In the genomic region with DNA sequence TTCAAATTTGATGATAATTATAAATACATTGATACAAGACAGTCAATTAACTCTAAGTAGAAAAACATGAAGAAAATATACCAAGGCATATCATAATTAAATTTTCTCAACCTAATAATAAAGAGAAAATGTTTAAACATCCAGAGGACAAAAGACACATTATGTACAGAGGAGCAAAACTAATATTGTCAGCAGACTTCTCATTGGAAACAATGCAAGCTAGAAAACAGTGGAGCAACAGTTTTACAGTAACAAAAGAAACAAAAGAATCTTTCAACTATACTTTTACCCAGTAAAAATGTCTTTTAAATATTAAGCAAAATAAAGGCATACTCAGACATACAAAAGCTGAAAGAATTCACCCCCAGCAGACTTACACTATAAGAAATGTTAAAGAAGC, we compare ENCODE assay signal across 36 cellular contexts.
A peak's percentile ranks its signal among the peaks of the same experiment; 100 is the strongest.
DNase-seq lines count a peak whose midpoint lies in the region; ATAC-seq, FAIRE-seq and TF ChIP-seq lines count a peak whose summit lies in the region.
"Had no signal": no experiment of that assay in that cellular context is flagged by ENCODE, and none has a peak within 500 bp of the region (broad histone marks: within the 10 kb centered on the region; RNA-seq: fewer than 3 reads in every experiment).

No MANE protein-coding gene starts in this region.

- H3K27me3 ChIP-seq in HepG2 (ENCODE audit: control insufficient read depth in 1 of 2, insufficient read depth in 2 of 2, low read length in 2 of 2) (no peaks in the 10 kb centered on the region), right lobe of liver (no peaks in the 10 kb centered on the region), GM12878 (replicated peaks in 1 of 2; ENCODE audit: control insufficient read depth in 2 of 2, insufficient read depth in 2 of 2, low read length in 1 of 2) (no peaks in the 10 kb centered on the region)
- H3K27me3 ChIP-seq: BE2C; BLaER1; BLaER1 treated with 17β-estradiol and CSF1 and Interleukin-3, amounts not matched to agents 10 nM and 100 nM had no signal

- CTCF ChIA-PET in HepG2 (lab: Yijun Ruan, JAX; ENCODE audit: low intra/inter-chr PET ratio, low total read pairs) (no interaction called here), WTC11 (lab: Charles Lee) (interaction anchor here (0.6 kb wide), 1 partner anchor 303 kb away, joined by 3 read pairs; no protein-coding TSS in a partner anchor), GM12878 (lab: Yijun Ruan, JAX) (interaction anchor here (0.7 to 1.9 kb wide), 3 partner anchors 11 to 176 kb away, joined by 3 to 4 read pairs (median 4); no protein-coding TSS in a partner anchor)

- in situ Hi-C loops in HepG2 (cut with HindIII; ENCODE audit: extremely low pct_ligation_motif_present, low pct_unique_long_range_greater_than_20kb): no loop called here
- in situ Hi-C loops in GM12878 (cut with MboI): no loop called here

- H3K27ac ChIP-seq in HepG2 (ENCODE audit: extremely low read length, insufficient read depth, low read length) (no peak overlapping the region), right lobe of liver (no peak overlapping the region), GM12878 (ENCODE audit: control insufficient read depth, insufficient read depth) (no peak overlapping the region)
- H3K27ac ChIP-seq: 22Rv1; A549; BLaER1; BLaER1 treated with 17β-estradiol and CSF1 and Interleukin-3, amounts not matched to agents 10 nM and 100 nM; C4-2B had no signal

- no peak for ATAC-seq in HepG2
- ATAC-seq in right lobe of liver: no peak
- no peak for ATAC-seq in WTC11
- no peak for ATAC-seq in GM12878
- ATAC-seq: A549; CD8-positive, alpha-beta T cell had no signal

- H3K79me2 ChIP-seq in HepG2 (ENCODE audit: insufficient read depth, low read length) (no peaks in the 10 kb centered on the region), GM12878 (ENCODE audit: control insufficient read depth, insufficient read depth, low read length) (no peaks in the 10 kb centered on the region)

- no peak for TF ChIP-seq CTCF in HepG2 (CRISPR knock-in tag; IDR thresholded peaks at IDR 0.05)
- TF ChIP-seq CTCF in right lobe of liver (IDR thresholded peaks at IDR 0.05): no peak
- TF ChIP-seq CTCF in WTC11 (IDR thresholded peaks at IDR 0.05): no peak
- no peak for TF ChIP-seq CTCF in GM12878 (IDR thresholded peaks at IDR 0.05 in 2 of 3, conservative IDR thresholded peaks at IDR 0.05 in 1 of 3; ENCODE audit: control insufficient read depth in 2 of 3, extremely low read depth in 1 of 3, insufficient read depth in 1 of 3, low read depth in 3 of 3, low read length in 3 of 3)

- TF ChIP-seq POLR2A in HepG2 (IDR thresholded peaks at IDR 0.05; ENCODE audit: insufficient read depth in 1 of 2, low read depth in 2 of 2, low read length in 2 of 2): no peak
- no peak for TF ChIP-seq POLR2A in right lobe of liver (IDR thresholded peaks at IDR 0.05)
- TF ChIP-seq POLR2A in GM12878 (IDR thresholded peaks at IDR 0.05; ENCODE audit: low read depth, low read length): no peak

- H3K36me3 Mint-ChIP-seq in WTC11: peaks cover 3% of the 10 kb centered on the region; the same call in 1 of the 2 replicates
- H3K36me3 Mint-ChIP-seq: CD14-positive monocyte; CD4-positive, alpha-beta memory T cell; CD4-positive, CD25-positive, alpha-beta regulatory T cell; CD8-positive, alpha-beta memory T cell; CD8-positive, alpha-beta T cell had no signal

- FAIRE-seq in HepG2 (lab: Jason Lieb, UNC) (no peak), GM12878 (lab: Jason Lieb, UNC) (no peak), RCC 7860 (lab: Jason Lieb, UNC) (no peak)
- FAIRE-seq: A204.1, A549, D721Med had no signal

- no peaks in the 10 kb centered on the region for H3K27me3 Mint-ChIP-seq in WTC11 (ENCODE audit: low read depth)
- H3K27me3 Mint-ChIP-seq: CD4-positive, CD25-positive, alpha-beta regulatory T cell had no signal

- intact Hi-C loops in HepG2 (cut with micrococcal nuclease; ENCODE audit: unreplicated experiment) (no loop called here), right lobe of liver (cut with DNase I) (no loop called here), GM12878 (cut with micrococcal nuclease; ENCODE audit: unreplicated experiment) (no loop called here)

- no peak overlapping the region for H3K4me2 ChIP-seq in HepG2 (ENCODE audit: low read depth, low read length)
- H3K4me2 ChIP-seq in GM12878 (ENCODE audit: control insufficient read depth, insufficient read depth): no peak overlapping the region
- H3K4me2 ChIP-seq: A549; BLaER1; BLaER1 treated with 17β-estradiol and CSF1 and Interleukin-3, amounts not matched to agents 10 nM and 100 nM had no signal

- SMC1A ChIA-PET in GM12878 (lab: Charles Lee; ENCODE audit: uncharacterized antibody, unreplicated experiment): interaction anchor here (1.4 kb wide), 1 partner anchor 11 kb away, joined by 5 read pairs; no protein-coding TSS in a partner anchor

- H3K9ac ChIP-seq in HepG2 (ENCODE audit: insufficient read depth, low read depth, low read length) (no peak overlapping the region), GM12878 (ENCODE audit: control insufficient read depth, insufficient read depth, low read length) (no peak overlapping the region)
- H3K9ac ChIP-seq: BLaER1; BLaER1 treated with 17β-estradiol and CSF1 and Interleukin-3, amounts not matched to agents 10 nM and 100 nM had no signal

- POLR2A ChIA-PET in HepG2 (lab: Yijun Ruan, JAX): no interaction called here
- POLR2A ChIA-PET in WTC11 (lab: Charles Lee): no interaction called here
- POLR2A ChIA-PET in GM12878 (lab: Charles Lee): no interaction called here

- no peaks in the 10 kb centered on the region for H3K4me1 ChIP-seq in HepG2 (ENCODE audit: insufficient read depth, low read length)
- H3K4me1 ChIP-seq in right lobe of liver: no peaks in the 10 kb centered on the region
- no peaks in the 10 kb centered on the region for H3K4me1 ChIP-seq in GM12878 (ENCODE audit: control insufficient read depth, insufficient read depth, low read length)
- H3K4me1 ChIP-seq: A549; BE2C; BLaER1; BLaER1 treated with 17β-estradiol and CSF1 and Interleukin-3, amounts not matched to agents 10 nM and 100 nM; Caco-2 had no signal

- TF ChIP-seq RAD21 in HepG2 (CRISPR knock-in tag; IDR thresholded peaks at IDR 0.05) (no peak), GM12878 (IDR thresholded peaks at IDR 0.05; ENCODE audit: insufficient read depth, low read depth, low read length) (no peak)

- H3K9me3 ChIP-seq in HepG2 (ENCODE audit: low read length) (peaks cover 7% of the 10 kb centered on the region; the same call in 1 of the 2 replicates), right lobe of liver (peaks cover 0 to 2% (median 0%) of the 10 kb centered on the region in 4 donors), GM12878 (replicated peaks; ENCODE audit: control insufficient read depth, insufficient read depth, low read length) (no peaks in the 10 kb centered on the region)
- H3K9me3 ChIP-seq: A549, BE2C, BLaER1, Caco-2 had no signal

- no peak overlapping the region for H3K4me3 Mint-ChIP-seq in WTC11
- H3K4me3 Mint-ChIP-seq: B cell; CD14-positive monocyte; CD4-positive, alpha-beta memory T cell; CD4-positive, alpha-beta T cell; CD4-positive, CD25-positive, alpha-beta regulatory T cell; CD8-positive, alpha-beta memory T cell; CD8-positive, alpha-beta T cell had no signal

- H3K4me1 Mint-ChIP-seq in WTC11: no peaks in the 10 kb centered on the region
- H3K4me1 Mint-ChIP-seq: B cell; CD14-positive monocyte; CD4-positive, alpha-beta memory T cell; CD4-positive, CD25-positive, alpha-beta regulatory T cell; CD8-positive, alpha-beta memory T cell had no signal

- H3K36me3 ChIP-seq in HepG2 (replicated peaks in 1 of 2; ENCODE audit: control insufficient read depth in 1 of 2, insufficient read depth in 2 of 2, low read length in 2 of 2) (no peaks in the 10 kb centered on the region), right lobe of liver (no peaks in the 10 kb centered on the region), GM12878 (ENCODE audit: control insufficient read depth in 2 of 2, insufficient read depth in 2 of 2, low read length in 1 of 2) (no peaks in the 10 kb centered on the region)
- H3K36me3 ChIP-seq: BE2C; BLaER1; BLaER1 treated with 17β-estradiol and CSF1 and Interleukin-3, amounts not matched to agents 10 nM and 100 nM had no signal

- H3K27ac Mint-ChIP-seq in WTC11: no peak overlapping the region
- H3K27ac Mint-ChIP-seq: B cell; CD14-positive monocyte; CD4-positive, alpha-beta memory T cell; CD4-positive, alpha-beta T cell; CD4-positive, CD25-positive, alpha-beta regulatory T cell; CD8-positive, alpha-beta memory T cell; CD8-positive, alpha-beta T cell had no signal

- peak; percentile 3 for DNase-seq in DMS53 (lab: John Stamatoyannopoulos, UW)
- DNase-seq in DMS53 treated with DMSO at 0.1 percent for 48 hours (lab: John Stamatoyannopoulos, UW; ENCODE audit: unreplicated experiment): no peak
- DNase-seq in HepG2 (ENCODE audit: low spot score): no peak
- no peak for DNase-seq in right lobe of liver
- no peak for DNase-seq in WTC11 (ENCODE audit: low spot score)
- DNase-seq in GM12878 (ENCODE audit: low read depth, low spot score): no peak
- DNase-seq in RCC 7860 (ENCODE audit: low spot score): no peak
- DNase-seq in NCI-H526 treated with DMSO at 0.1 percent for 48 hours (lab: John Stamatoyannopoulos, UW): no peak
- DNase-seq: 8988T; ACHN; AML-193; BE2C; C1 segment of cervical spinal cord; Caco-2; Calu3; CD4-positive, alpha-beta memory T cell; CD4-positive, alpha-beta T cell; CD4-positive, CD25-positive, alpha-beta regulatory T cell; CD8-positive, alpha-beta memory T cell; CD8-positive, alpha-beta T cell; COR-L47; DMS 273 treated with DMSO at 0.1 percent for 48 hours; DMS153; DMS79; DMS79 treated with DMSO at 0.1 percent for 48 hours; DND-41; EL had no signal

- H4K20me1 ChIP-seq in HepG2 (ENCODE audit: insufficient read depth, low read length) (no peaks in the 10 kb centered on the region), GM12878 (ENCODE audit: control insufficient read depth, insufficient read depth) (no peaks in the 10 kb centered on the region)
- H4K20me1 ChIP-seq: BLaER1; BLaER1 treated with 17β-estradiol and CSF1 and Interleukin-3, amounts not matched to agents 10 nM and 100 nM had no signal

- TF ChIP-seq EP300 in HepG2 (IDR thresholded peaks at IDR 0.05; ENCODE audit: low read depth in 2 of 2, low read length in 2 of 2) (no peak), HepG2 (CRISPR knock-in tag; IDR thresholded peaks at IDR 0.05; ENCODE audit: borderline replicate concordance) (no peak), GM12878 (IDR thresholded peaks at IDR 0.05; ENCODE audit: borderline replicate concordance in 1 of 2, control insufficient read depth in 1 of 2, low read depth in 2 of 2, low read length in 2 of 2) (no peak)

- RAD21 ChIA-PET in GM12878 (lab: Charles Lee; ENCODE audit: unreplicated experiment): no interaction called here

- no TSS peak for BruUV-seq in HepG2 (replicated peaks; lab: Mats Ljungman, UMichigan)
- BruUV-seq in GM12878 (replicated peaks; lab: Mats Ljungman, UMichigan): no TSS peak

- peaks cover 32% of the 10 kb centered on the region for H3K9me3 Mint-ChIP-seq in WTC11
- H3K9me3 Mint-ChIP-seq: CD4-positive, alpha-beta T cell had no signal

- H2AFZ ChIP-seq in HepG2 (ENCODE audit: low read length): no peak overlapping the region
- no peak overlapping the region for H2AFZ ChIP-seq in GM12878 (ENCODE audit: control insufficient read depth, low read depth, low read length)

- H3K4me3 ChIP-seq in HepG2 (replicated peaks in 1 of 3; ENCODE audit: insufficient read depth in 1 of 3, low read depth in 2 of 3, low read length in 3 of 3) (no peak overlapping the region), right lobe of liver (no peak overlapping the region), GM12878 (no peak overlapping the region)
- H3K4me3 ChIP-seq: A549; BLaER1; BLaER1 treated with 17β-estradiol and CSF1 and Interleukin-3, amounts not matched to agents 10 nM and 100 nM had no signal
